17 cellular contexts compared by ENCODE assay signal in genomic region chr10:86671419-86671818, GRCh38. TPM values are rescaled to one million over a fixed set of nuclear protein-coding genes. Genes with fewer than 3 reads are reported as not detected.
DNase-seq lines count a peak whose midpoint lies in the region; ATAC-seq and TF ChIP-seq lines count a peak whose summit lies in the region.
"Had no signal": no experiment of that assay in that cellular context is flagged by ENCODE, and none has a peak within 500 bp of the region (broad histone marks: within the 10 kb centered on the region; RNA-seq: fewer than 3 reads in every experiment).

No MANE protein-coding gene starts in this region.

- intact Hi-C loops in left ventricle myocardium superior (cut with micrococcal nuclease) (no loop called here), sigmoid colon (cut with DNase I) (no loop called here)

- ATAC-seq in left ventricle myocardium superior (no peak), HG02763 (IDR thresholded peaks at IDR 0.05; ENCODE audit: unreplicated experiment) (no peak), GM19023 (IDR thresholded peaks at IDR 0.05; ENCODE audit: unreplicated experiment) (no peak), HG03095 (IDR thresholded peaks at IDR 0.05; ENCODE audit: unreplicated experiment) (no peak)
- ATAC-seq: foreskin keratinocyte had no signal

- no peak for TF ChIP-seq CTCF in sigmoid colon (IDR thresholded peaks at IDR 0.05)

- no peak for TF ChIP-seq EP300 in sigmoid colon (IDR thresholded peaks at IDR 0.05)

- 56 to 72% methylated on average over 3 of the region's 3 CpGs for WGBS in sigmoid colon, 2 donors

- H3K4me1 ChIP-seq in sigmoid colon, result peaks cover 0 to 86% (median 72%) of the 10 kb centered on the region in 4 donors
- H3K4me1 ChIP-seq: foreskin keratinocyte had no signal

- no peaks in the 10 kb centered on the region for H3K36me3 ChIP-seq in sigmoid colon
- H3K36me3 ChIP-seq: thyroid gland had no signal

- H3K27ac ChIP-seq in sigmoid colon, result peak overlapping the region; percentile 87 to 96 (median 92)
- H3K27ac ChIP-seq: foreskin keratinocyte, parathyroid adenoma, thyroid gland had no signal

- no peaks in the 10 kb centered on the region for H3K27me3 ChIP-seq in sigmoid colon
- H3K27me3 ChIP-seq: thyroid gland had no signal

- peak; percentile 59 for DNase-seq in COLO668 (lab: John Stamatoyannopoulos, UW; ENCODE audit: unreplicated experiment)
- peak; percentile 39 for DNase-seq in NCI-H510A (lab: John Stamatoyannopoulos, UW)
- DNase-seq in left ventricle myocardium superior, result peak; percentile 56
- no peak for DNase-seq in sigmoid colon
- no peak for DNase-seq in activated T-cell treated with anti-CD3 and anti-CD28 coated beads for 4 hours
- DNase-seq: activated CD4-positive, alpha-beta T cell treated with anti-CD3 and anti-CD28 coated beads, Interleukin-2, amount 10 ng/mL, durations not matched to agents 24 days and 14 days; endodermal cell; foreskin keratinocyte; MM.1S; NCI-H2107; T1000; thyroid gland had no signal

- no peak for TF ChIP-seq POLR2A in sigmoid colon (IDR thresholded peaks at IDR 0.05)

- peak overlapping the region; percentile 44 to 60 (median 50) for H3K4me3 ChIP-seq in sigmoid colon
- H3K4me3 ChIP-seq: thyroid gland had no signal

- H3K9me3 ChIP-seq in sigmoid colon, result no peaks in the 10 kb centered on the region
- H3K9me3 ChIP-seq: thyroid gland had no signal

RNA-seq across cellular contexts. Expression of gene LDB3, which starts 3.1 kb away (rescaled TPM):
- total RNA-seq in left ventricle myocardium superior (1,459 TPM), sigmoid colon (10 to 100 TPM; 13.2 to 42.1 (median 22.4) TPM)
- polyA plus RNA-seq in sigmoid colon, result 1 to 10 TPM; 1.2 to 1.9 (median 1.8) TPM
- total RNA-seq: activated CD4-positive, alpha-beta T cell treated with anti-CD3 and anti-CD28 coated beads, Interleukin-2, amount 10 ng/mL, durations not matched to agents 24 days and 14 days; foreskin keratinocyte; mononuclear cell had no signal
- polyA plus RNA-seq: foreskin keratinocyte had no signal

RNA-seq across cellular contexts. Expression of gene OPN4, which starts 17.1 kb away (rescaled TPM):
- total RNA-seq in left ventricle myocardium superior (0.25 TPM), sigmoid colon (not detected)
- polyA plus RNA-seq in sigmoid colon, result under 1 TPM in 1 of 3 donors, not detected in 2; 0.04 TPM
- total RNA-seq: activated CD4-positive, alpha-beta T cell treated with anti-CD3 and anti-CD28 coated beads, Interleukin-2, amount 10 ng/mL, durations not matched to agents 24 days and 14 days; endodermal cell; foreskin keratinocyte; mononuclear cell had no signal
- polyA plus RNA-seq: foreskin keratinocyte had no signal

Comparison
In these comparisons a context has a peak if more than half of its experiments do, and no peak if none do; other contexts are left out.
1. DNase-seq: peak in COLO668 (single experiment), NCI-H510A (single experiment) and left ventricle myocardium superior (single experiment); none in sigmoid colon (single experiment) and activated T-cell treated with anti-CD3 and anti-CD28 coated beads for 4 hours (single experiment).
2. RNA of gene LDB3, which starts 3.1 kb away (total RNA-seq): 1,459 TPM in left ventricle myocardium superior (single experiment); 13.2 to 42.1 TPM in sigmoid colon; every median in the first group is over 10 times any median in the second.